ENCODE assay signal across 8 cellular contexts in genomic region chr10:102596506-102596971, GRCh38. TPM values are rescaled to one million over a fixed set of nuclear protein-coding genes. Genes with fewer than 3 reads are reported as not detected.
A peak's percentile ranks its signal among the peaks of the same experiment; 100 is the strongest.
DNase-seq lines count a peak whose midpoint lies in the region; ATAC-seq and TF ChIP-seq lines count a peak whose summit lies in the region.

No MANE protein-coding gene starts in this region.

- H3K4me1 Mint-ChIP-seq in activated T-cell treated with anti-CD3 and anti-CD28 coated beads, Interleukin-2, amount 50 U/mL, for 72 hours (ENCODE audit: low read depth), result no peaks in the 10 kb centered on the region
- no peaks in the 10 kb centered on the region for H3K4me1 Mint-ChIP-seq in activated T-cell treated with anti-CD3 and anti-CD28 coated beads, Interleukin-2, amount 50 U/mL, for 24 hours (ENCODE audit: low read depth)

- no peaks in the 10 kb centered on the region for H3K27me3 Mint-ChIP-seq in activated T-cell treated with anti-CD3 and anti-CD28 coated beads, Interleukin-2, amount 50 U/mL, for 72 hours (ENCODE audit: low read depth)
- H3K27me3 Mint-ChIP-seq in activated T-cell treated with anti-CD3 and anti-CD28 coated beads, Interleukin-2, amount 50 U/mL, for 24 hours, result no peaks in the 10 kb centered on the region

- no peak overlapping the region for H3K27ac Mint-ChIP-seq in activated T-cell treated with anti-CD3 and anti-CD28 coated beads, Interleukin-2, amount 50 U/mL, for 72 hours
- no peak overlapping the region for H3K27ac Mint-ChIP-seq in activated T-cell treated with anti-CD3 and anti-CD28 coated beads, Interleukin-2, amount 50 U/mL, for 24 hours

- H3K4me3 Mint-ChIP-seq in activated T-cell treated with anti-CD3 and anti-CD28 coated beads, Interleukin-2, amount 50 U/mL, for 72 hours, result no peak overlapping the region
- H3K4me3 Mint-ChIP-seq in activated T-cell treated with anti-CD3 and anti-CD28 coated beads, Interleukin-2, amount 50 U/mL, for 24 hours, result no peak overlapping the region

- TF ChIP-seq CTCF in LNCAP (IDR thresholded peaks at IDR 0.05), result peak; percentile 92
- peak; percentile 93 for TF ChIP-seq CTCF in epithelial cell of proximal tubule (conservative IDR thresholded peaks at IDR 0.05; ENCODE audit: low read depth, low read length)

- peak in 1 of 2 donors; percentile 53 for ATAC-seq in activated T-cell treated with anti-CD3 and anti-CD28 coated beads, Interleukin-2, amount 50 U/mL, for 72 hours (replicated peaks in 1 of 2)
- ATAC-seq in SK-N-SH treated with all-trans-retinoic acid at 6 μM for 48 hours (peak; percentile 95), HG02981 (IDR thresholded peaks at IDR 0.05; ENCODE audit: unreplicated experiment) (no peak), HG02623 (IDR thresholded peaks at IDR 0.05; ENCODE audit: unreplicated experiment) (no peak)

- DNase-seq in activated T-cell treated with anti-CD3 and anti-CD28 coated beads, Interleukin-2, amount 50 U/mL, for 72 hours, result peak; percentile 20 to 31
- no peak for DNase-seq in activated T-cell treated with anti-CD3 and anti-CD28 coated beads, Interleukin-2, amount 50 U/mL, for 24 hours
- DNase-seq in epithelial cell of proximal tubule (ENCODE audit: low read depth) (no peak), myocyte (ENCODE audit: low read depth) (peak; percentile 69)

- H3K9me3 Mint-ChIP-seq in activated T-cell treated with anti-CD3 and anti-CD28 coated beads, Interleukin-2, amount 50 U/mL, for 72 hours, result no peaks in the 10 kb centered on the region
- no peaks in the 10 kb centered on the region for H3K9me3 Mint-ChIP-seq in activated T-cell treated with anti-CD3 and anti-CD28 coated beads, Interleukin-2, amount 50 U/mL, for 24 hours

- peaks cover 0 to 2% of the 10 kb centered on the region in 2 donors for H3K36me3 Mint-ChIP-seq in activated T-cell treated with anti-CD3 and anti-CD28 coated beads, Interleukin-2, amount 50 U/mL, for 72 hours (ENCODE audit: insufficient read depth in 2 of 2)
- peaks cover 45% of the 10 kb centered on the region for H3K36me3 Mint-ChIP-seq in activated T-cell treated with anti-CD3 and anti-CD28 coated beads, Interleukin-2, amount 50 U/mL, for 24 hours (ENCODE audit: low read depth)

- no peak overlapping the region for H3K4me3 ChIP-seq in epithelial cell of proximal tubule (ENCODE audit: low read depth, low read length)

TF ChIP-seq in SK-N-SH treated with all-trans-retinoic acid at 6 μM for 48 hours, 23 proteins besides CTCF, POLR2A, EP300 and RAD21:
- TF ChIP-seq BACH2 (CRISPR knock-in tag; IDR thresholded peaks at IDR 0.05; ENCODE audit: borderline replicate concordance), result no peak
- no peak for TF ChIP-seq TSHZ2 (CRISPR knock-in tag; IDR thresholded peaks at IDR 0.05)
- TF ChIP-seq CSDC2 (CRISPR knock-in tag; IDR thresholded peaks at IDR 0.05), result no peak
- no peak for TF ChIP-seq TCF4 (CRISPR knock-in tag; IDR thresholded peaks at IDR 0.05; ENCODE audit: borderline replicate concordance)
- TF ChIP-seq ARNTL (CRISPR knock-in tag; IDR thresholded peaks at IDR 0.05; ENCODE audit: borderline replicate concordance, low read depth), result no peak
- no peak for TF ChIP-seq OSR1 (CRISPR knock-in tag; IDR thresholded peaks at IDR 0.05)
- TF ChIP-seq SNAI2 (CRISPR knock-in tag; IDR thresholded peaks at IDR 0.05), result no peak
- no peak for TF ChIP-seq POU6F1 (CRISPR knock-in tag; IDR thresholded peaks at IDR 0.05; ENCODE audit: borderline replicate concordance, low read depth)
- TF ChIP-seq ESRRG (CRISPR knock-in tag; IDR thresholded peaks at IDR 0.05), result no peak
- no peak for TF ChIP-seq RARB (CRISPR knock-in tag; IDR thresholded peaks at IDR 0.05)
- no peak for TF ChIP-seq PATZ1 (CRISPR knock-in tag; IDR thresholded peaks at IDR 0.05; ENCODE audit: borderline replicate concordance)
- no peak for TF ChIP-seq ZFP3 (CRISPR knock-in tag; IDR thresholded peaks at IDR 0.05)
- TF ChIP-seq CREB5 (CRISPR knock-in tag; IDR thresholded peaks at IDR 0.05; ENCODE audit: low read depth), result no peak
- TF ChIP-seq ZFP30 (CRISPR knock-in tag; IDR thresholded peaks at IDR 0.05), result no peak
- TF ChIP-seq TOX (CRISPR knock-in tag; IDR thresholded peaks at IDR 0.05; ENCODE audit: borderline replicate concordance), result no peak
- TF ChIP-seq ZC3H10 (CRISPR knock-in tag; IDR thresholded peaks at IDR 0.05), result no peak

RNA-seq across cellular contexts. Expression of gene TRIM8, which starts 47.7 kb away (rescaled TPM):
- 10 to 100 TPM; 57.9 to 58.2 TPM for total RNA-seq in activated T-cell treated with anti-CD3 and anti-CD28 coated beads, Interleukin-2, amount 50 U/mL, for 72 hours
- total RNA-seq in epithelial cell of proximal tubule, result 120 and 182 TPM in 2 replicates
- total RNA-seq in myocyte, result 230 and 274 TPM in 2 replicates
- polyA plus RNA-seq in myocyte (2012), result 192 TPM

Comparison
In these comparisons a context has a peak if more than half of its experiments do, and no peak if none do; other contexts are left out.
1. DNase-seq: peak in activated T-cell treated with anti-CD3 and anti-CD28 coated beads, Interleukin-2, amount 50 U/mL, for 72 hours (2 of 2) and myocyte (single experiment); none in activated T-cell treated with anti-CD3 and anti-CD28 coated beads, Interleukin-2, amount 50 U/mL, for 24 hours (single experiment) and epithelial cell of proximal tubule (single experiment).